8 cellular contexts compared by ENCODE assay signal in the genomic region with DNA sequence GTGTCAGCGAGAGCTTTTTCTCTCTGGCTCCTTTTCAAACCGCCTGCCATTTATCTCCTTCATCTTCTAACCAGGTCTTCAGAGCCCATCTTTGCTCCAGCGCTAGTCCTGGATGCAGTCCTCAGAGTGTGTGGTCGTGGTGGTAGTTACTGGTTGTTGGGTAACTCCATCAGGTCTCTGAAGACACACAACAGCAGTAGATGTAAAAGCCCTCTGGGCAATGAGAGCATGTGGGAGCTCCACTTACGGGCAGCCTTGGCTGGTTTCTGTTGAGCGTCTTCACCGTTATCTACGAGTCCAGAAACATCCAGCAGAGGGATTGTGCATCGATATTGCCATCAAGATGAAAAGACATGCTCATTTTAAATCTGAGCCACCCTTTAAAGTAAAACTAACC.
DNase-seq lines count a peak whose midpoint lies in the region; ATAC-seq and TF ChIP-seq lines count a peak whose summit lies in the region.

No MANE protein-coding gene starts in this region.

- H3K4me3 ChIP-seq in Jurkat, Clone E6-1 (ENCODE audit: low read length) = no peak overlapping the region
- peak overlapping the region in 5 of 8 donors; percentile 0 to 61 (median 8) for H3K4me3 ChIP-seq in spleen

- peaks cover 0 to 97% (median 46%) of the 10 kb centered on the region in 7 donors for H3K27me3 ChIP-seq in spleen (replicated peaks in 1 of 7)

- peaks cover 47% of the 10 kb centered on the region for H3K27me3 Mint-ChIP-seq in activated naive CD8-positive, alpha-beta T cell
- peaks cover 28% of the 10 kb centered on the region for H3K27me3 Mint-ChIP-seq in MCF 10A (ENCODE audit: insufficient read depth, unreplicated experiment)

- TF ChIP-seq POLR2A in spleen (IDR thresholded peaks at IDR 0.05) = no peak

- BruUV-seq in MCF 10A (replicated peaks; lab: Mats Ljungman, UMichigan) = no TSS peak

- peak; percentile 4 for ATAC-seq in GM19438 (IDR thresholded peaks at IDR 0.05; ENCODE audit: low read depth, unreplicated experiment)
- no peak for ATAC-seq in HG03095 (IDR thresholded peaks at IDR 0.05; ENCODE audit: unreplicated experiment)

- peaks cover 20 to 53% (median 35%) of the 10 kb centered on the region in 6 donors for H3K4me1 ChIP-seq in spleen

- no peak overlapping the region for H3K27ac Mint-ChIP-seq in activated naive CD8-positive, alpha-beta T cell
- H3K27ac Mint-ChIP-seq in MCF 10A (ENCODE audit: low read depth, unreplicated experiment) = no peak overlapping the region

- H3K36me3 ChIP-seq in spleen = no peaks in the 10 kb centered on the region

- no peaks in the 10 kb centered on the region for H3K9me3 Mint-ChIP-seq in activated naive CD8-positive, alpha-beta T cell (ENCODE audit: low read depth)
- H3K9me3 Mint-ChIP-seq in MCF 10A (ENCODE audit: unreplicated experiment) = no peaks in the 10 kb centered on the region

- DNase-seq in EH (ENCODE audit: low read depth) (peak; percentile 64), spleen (no peak), MCF 10A (ENCODE audit: unreplicated experiment) (no peak), hippocampal formation (lab: John Stamatoyannopoulos, UW) (no peak)
- DNase-seq in Jurkat, Clone E6-1 (ENCODE audit: low read depth, low spot score) = peak; percentile 31

- H3K9me3 ChIP-seq in spleen = no peaks in the 10 kb centered on the region

- H3K36me3 Mint-ChIP-seq in activated naive CD8-positive, alpha-beta T cell = no peaks in the 10 kb centered on the region
- H3K36me3 Mint-ChIP-seq in MCF 10A (ENCODE audit: insufficient read depth, unreplicated experiment) = no peaks in the 10 kb centered on the region

- H3K4me1 Mint-ChIP-seq in activated naive CD8-positive, alpha-beta T cell (ENCODE audit: low read depth) = peaks cover 31% of the 10 kb centered on the region
- peaks cover 1% of the 10 kb centered on the region for H3K4me1 Mint-ChIP-seq in MCF 10A (ENCODE audit: insufficient read depth, unreplicated experiment)

- POLR2A ChIA-PET in MCF 10A (lab: Yijun Ruan, JAX) = no interaction called here

- intact Hi-C loops in spleen (cut with DNase I; ENCODE audit: low total_unique reads) (no loop called here), MCF 10A (cut with micrococcal nuclease) (no loop called here)

- CTCF ChIA-PET in MCF 10A (lab: Yijun Ruan, JAX) = interaction anchor here (0.9 kb wide), 1 partner anchor 50 kb away, joined by 3 read pairs; no protein-coding TSS in a partner anchor

- WGBS in spleen, 5 donors = 25 to 50% (median 40%) methylated on average over 9 of the region's 9 CpGs

- H3K4me3 Mint-ChIP-seq in activated naive CD8-positive, alpha-beta T cell = peak overlapping the region; percentile 85
- H3K4me3 Mint-ChIP-seq in MCF 10A (ENCODE audit: unreplicated experiment) = no peak overlapping the region

- peak overlapping the region in 2 of 8 donors; percentile 0 to 8 for H3K27ac ChIP-seq in spleen

- no peak for TF ChIP-seq CTCF in spleen (IDR thresholded peaks at IDR 0.05 in 8 of 11, conservative IDR thresholded peaks at IDR 0.05 in 3 of 11)
- no peak for TF ChIP-seq CTCF in MCF 10A (IDR thresholded peaks at IDR 0.05; ENCODE audit: unreplicated experiment)

Comparison
In these comparisons a context has a peak if more than half of its experiments do, and no peak if none do; other contexts are left out.
1. DNase-seq: peak in EH (single experiment) and Jurkat, Clone E6-1 (single experiment); none in spleen (single experiment), MCF 10A (single experiment) and hippocampal formation (0 of 2).